1 cellular context compared by ENCODE assay signal in the genomic region with DNA sequence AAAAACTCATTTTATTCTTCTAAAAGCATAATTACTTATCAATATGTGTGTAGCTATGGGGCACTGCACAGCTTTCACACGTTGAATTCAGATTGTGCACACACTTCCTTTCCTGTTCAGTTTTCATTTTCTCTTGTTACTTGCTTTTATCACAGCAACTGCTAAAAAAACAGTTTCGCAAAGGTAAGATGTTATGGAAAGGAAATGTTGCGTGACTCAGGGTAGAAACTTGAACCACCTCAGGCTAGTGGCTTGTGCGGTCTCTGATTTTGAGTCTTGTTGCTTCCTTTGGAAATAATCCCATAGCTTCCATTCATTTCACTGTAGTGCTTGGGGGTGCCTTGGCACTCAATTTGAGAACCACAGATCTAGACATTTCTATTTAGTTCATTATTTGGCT.
TF ChIP-seq lines count a peak whose summit lies in the region.

No MANE protein-coding gene starts in this region.

TF ChIP-seq in GM12878, 131 proteins besides CTCF, POLR2A, EP300 and RAD21 (continued from another document):
- TF ChIP-seq, protein P1, sequence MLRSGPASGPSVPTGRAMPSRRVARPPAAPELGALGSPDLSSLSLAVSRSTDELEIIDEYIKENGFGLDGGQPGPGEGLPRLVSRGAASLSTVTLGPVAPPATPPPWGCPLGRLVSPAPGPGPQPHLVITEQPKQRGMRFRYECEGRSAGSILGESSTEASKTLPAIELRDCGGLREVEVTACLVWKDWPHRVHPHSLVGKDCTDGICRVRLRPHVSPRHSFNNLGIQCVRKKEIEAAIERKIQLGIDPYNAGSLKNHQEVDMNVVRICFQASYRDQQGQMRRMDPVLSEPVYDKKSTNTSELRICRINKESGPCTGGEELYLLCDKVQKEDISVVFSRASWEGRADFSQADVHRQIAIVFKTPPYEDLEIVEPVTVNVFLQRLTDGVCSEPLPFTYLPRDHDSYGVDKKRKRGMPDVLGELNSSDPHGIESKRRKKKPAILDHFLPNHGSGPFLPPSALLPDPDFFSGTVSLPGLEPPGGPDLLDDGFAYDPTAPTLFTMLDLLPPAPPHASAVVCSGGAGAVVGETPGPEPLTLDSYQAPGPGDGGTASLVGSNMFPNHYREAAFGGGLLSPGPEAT (IDR thresholded peaks at IDR 0.05; ENCODE audit: low read depth) = peak; percentile 75
- TF ChIP-seq RB1 (IDR thresholded peaks at IDR 0.05; ENCODE audit: borderline replicate concordance) (no peak), ZNF384 (IDR thresholded peaks at IDR 0.05; ENCODE audit: borderline replicate concordance, low read depth, low read length) (0 out of 2 replicates have a peak, but pooled peaks have one; percentile 21), CHD2 (IDR thresholded peaks at IDR 0.05; ENCODE audit: borderline replicate concordance, low read depth, low read length) (no peak; the same call in 1 of the 2 replicates), ZSCAN29 (IDR thresholded peaks at IDR 0.05) (no peak), HCFC1 (IDR thresholded peaks at IDR 0.05; ENCODE audit: low read length) (no peak), IRF4 (IDR thresholded peaks at IDR 0.05; ENCODE audit: low read depth, low read length) (no peak), KLF5 (IDR thresholded peaks at IDR 0.05; ENCODE audit: partially characterized antibody) (no peak), BACH1 (IDR thresholded peaks at IDR 0.05; ENCODE audit: borderline replicate concordance) (peak; percentile 18; the same call in 1 of the 2 replicates), IKZF2 (IDR thresholded peaks at IDR 0.05) (peak; percentile 92 to 95), TARDBP (IDR thresholded peaks at IDR 0.05; ENCODE audit: borderline replicate concordance) (no peak), ZNF207 (IDR thresholded peaks at IDR 0.05; ENCODE audit: borderline replicate concordance) (no peak)
- TF ChIP-seq, protein P2, sequence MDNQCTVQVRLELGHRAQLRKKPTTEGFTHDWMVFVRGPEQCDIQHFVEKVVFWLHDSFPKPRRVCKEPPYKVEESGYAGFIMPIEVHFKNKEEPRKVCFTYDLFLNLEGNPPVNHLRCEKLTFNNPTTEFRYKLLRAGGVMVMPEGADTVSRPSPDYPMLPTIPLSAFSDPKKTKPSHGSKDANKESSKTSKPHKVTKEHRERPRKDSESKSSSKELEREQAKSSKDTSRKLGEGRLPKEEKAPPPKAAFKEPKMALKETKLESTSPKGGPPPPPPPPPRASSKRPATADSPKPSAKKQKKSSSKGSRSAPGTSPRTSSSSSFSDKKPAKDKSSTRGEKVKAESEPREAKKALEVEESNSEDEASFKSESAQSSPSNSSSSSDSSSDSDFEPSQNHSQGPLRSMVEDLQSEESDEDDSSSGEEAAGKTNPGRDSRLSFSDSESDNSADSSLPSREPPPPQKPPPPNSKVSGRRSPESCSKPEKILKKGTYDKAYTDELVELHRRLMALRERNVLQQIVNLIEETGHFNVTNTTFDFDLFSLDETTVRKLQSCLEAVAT (IDR thresholded peaks at IDR 0.05) = 0 out of 2 replicates have a peak, but pooled peaks have one; percentile 13
